ENCODE assay signal across 12 cellular contexts in the genomic region with DNA sequence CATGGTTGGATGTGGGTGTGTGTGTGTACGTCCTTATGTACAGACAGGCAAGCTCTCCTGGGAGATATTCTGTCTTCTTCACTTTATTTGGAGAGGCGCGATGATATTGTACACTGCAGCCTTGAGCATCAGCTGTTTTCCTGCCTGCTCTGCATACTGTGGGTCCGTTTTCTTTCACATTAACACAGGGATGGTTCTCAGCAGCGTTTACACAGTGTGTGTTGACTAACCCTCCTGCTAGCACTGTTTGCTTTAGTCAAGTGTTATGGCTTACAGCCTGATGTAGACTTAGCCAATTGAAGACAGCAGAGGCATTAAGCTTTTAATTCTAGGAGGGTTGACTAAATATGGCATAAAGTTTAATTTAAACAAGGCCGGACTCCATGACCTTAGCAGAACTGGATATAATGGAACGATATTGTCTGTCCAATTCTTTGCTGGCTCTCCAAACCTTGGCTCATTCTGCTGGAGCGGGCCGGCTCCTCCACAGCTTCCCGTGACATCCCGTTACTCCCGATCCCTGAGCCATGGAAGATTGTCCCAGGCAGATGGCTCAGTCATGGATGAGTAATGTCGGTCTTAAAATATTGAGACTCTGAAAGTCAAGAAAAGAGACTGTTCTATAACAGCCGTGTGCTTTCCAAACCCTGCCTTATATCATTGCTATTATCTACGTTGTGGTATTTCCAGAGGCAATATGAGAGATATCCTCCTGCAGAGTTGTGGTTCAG.
DNase-seq lines count a peak whose midpoint lies in the region; ATAC-seq and TF ChIP-seq lines count a peak whose summit lies in the region.
"Had no signal": no experiment of that assay in that cellular context is flagged by ENCODE, and none has a peak within 500 bp of the region (broad histone marks: within the 10 kb centered on the region; RNA-seq: fewer than 3 reads in every experiment).

No MANE protein-coding gene starts in this region.

- no peak overlapping the region for H3K4me3 Mint-ChIP-seq in activated CD8-positive, alpha-beta T cell treated with anti-CD3 and anti-CD28 coated beads, Interleukin-2, amount 10 ng/mL, durations not matched to agents 7 days and 5 days
- H3K4me3 Mint-ChIP-seq: dendritic cell treated with granulocyte-macrophage colony-stimulating factor and Interleukin-4, amounts not matched to agents 40 ng/mL and 50 ng/mL, for 4 days; immature natural killer cell; stimulated activated naive CD8-positive, alpha-beta T cell treated with anti-CD3 and anti-CD28 coated beads, Interleukin-15, Interleukin-2, amounts not matched to agents 100 ng/mL and 50 ng/mL, for 24 hours had no signal

- H3K36me3 Mint-ChIP-seq in activated CD8-positive, alpha-beta T cell treated with anti-CD3 and anti-CD28 coated beads, Interleukin-2, amount 10 ng/mL, durations not matched to agents 7 days and 5 days (ENCODE audit: low read depth) = no peaks in the 10 kb centered on the region
- H3K36me3 Mint-ChIP-seq: immature natural killer cell had no signal

- H3K27me3 Mint-ChIP-seq in activated CD8-positive, alpha-beta T cell treated with anti-CD3 and anti-CD28 coated beads, Interleukin-2, amount 10 ng/mL, durations not matched to agents 7 days and 5 days (ENCODE audit: low read depth) = peaks cover 8% of the 10 kb centered on the region
- H3K27me3 Mint-ChIP-seq: dendritic cell treated with granulocyte-macrophage colony-stimulating factor and Interleukin-4, amounts not matched to agents 40 ng/mL and 50 ng/mL, for 4 days; stimulated activated naive CD8-positive, alpha-beta T cell treated with anti-CD3 and anti-CD28 coated beads, Interleukin-15, Interleukin-2, amounts not matched to agents 100 ng/mL and 50 ng/mL, for 24 hours had no signal

- no peaks in the 10 kb centered on the region for H3K4me1 Mint-ChIP-seq in activated CD8-positive, alpha-beta T cell treated with anti-CD3 and anti-CD28 coated beads, Interleukin-2, amount 10 ng/mL, durations not matched to agents 7 days and 5 days (ENCODE audit: low read depth)
- H3K4me1 Mint-ChIP-seq: immature natural killer cell had no signal

- POLR2A ChIA-PET in activated CD8-positive, alpha-beta T cell treated with anti-CD3 and anti-CD28 coated beads, Interleukin-2, amount 10 ng/mL, durations not matched to agents 7 days and 5 days (lab: Charles Lee) = no interaction called here

- H3K36me3 ChIP-seq in upper lobe of right lung = no peaks in the 10 kb centered on the region

- H3K9me3 ChIP-seq in upper lobe of right lung = no peaks in the 10 kb centered on the region

- intact Hi-C loops in left colon (cut with DNase I, micrococcal nuclease) = no loop called here
- intact Hi-C loops in upper lobe of right lung (cut with DNase I) = no loop called here

- no peak for TF ChIP-seq CTCF in upper lobe of right lung (IDR thresholded peaks at IDR 0.05)

- no peak overlapping the region for H3K27ac Mint-ChIP-seq in activated CD8-positive, alpha-beta T cell treated with anti-CD3 and anti-CD28 coated beads, Interleukin-2, amount 10 ng/mL, durations not matched to agents 7 days and 5 days
- H3K27ac Mint-ChIP-seq: dendritic cell treated with granulocyte-macrophage colony-stimulating factor and Interleukin-4, amounts not matched to agents 40 ng/mL and 50 ng/mL, for 4 days; immature natural killer cell; stimulated activated naive CD8-positive, alpha-beta T cell treated with anti-CD3 and anti-CD28 coated beads, Interleukin-15, Interleukin-2, amounts not matched to agents 100 ng/mL and 50 ng/mL, for 24 hours had no signal

- H3K27me3 ChIP-seq in upper lobe of right lung = no peaks in the 10 kb centered on the region

- TF ChIP-seq POLR2A in GM18505 (IDR thresholded peaks at IDR 0.05; ENCODE audit: borderline replicate concordance, extremely low read depth, insufficient read depth, insufficient read length) = no peak

- DNase-seq in NCI-H2107 treated with DMSO at 0.1 percent for 48 hours (lab: John Stamatoyannopoulos, UW; ENCODE audit: unreplicated experiment) (peak; percentile 73), NCI-H2107 (lab: John Stamatoyannopoulos, UW) (no peak), NCI-H774 (lab: John Stamatoyannopoulos, UW) (peak; percentile 88), left colon (no peak), upper lobe of right lung (no peak), SKM-1 treated with dmso at 0.1 percent for 144 hours (lab: John Stamatoyannopoulos, UW; ENCODE audit: unreplicated experiment) (no peak)
- no peak for DNase-seq in activated CD8-positive, alpha-beta T cell treated with anti-CD3 and anti-CD28 coated beads, Interleukin-2, amount 10 ng/mL, durations not matched to agents 7 days and 5 days
- DNase-seq: immature natural killer cell had no signal

- CTCF ChIA-PET in activated CD8-positive, alpha-beta T cell treated with anti-CD3 and anti-CD28 coated beads, Interleukin-2, amount 10 ng/mL, durations not matched to agents 7 days and 5 days (lab: Charles Lee) = no interaction called here

- no peak overlapping the region for H3K27ac ChIP-seq in upper lobe of right lung

- no peaks in the 10 kb centered on the region for H3K9me3 Mint-ChIP-seq in activated CD8-positive, alpha-beta T cell treated with anti-CD3 and anti-CD28 coated beads, Interleukin-2, amount 10 ng/mL, durations not matched to agents 7 days and 5 days (ENCODE audit: insufficient read depth)
- H3K9me3 Mint-ChIP-seq: dendritic cell treated with granulocyte-macrophage colony-stimulating factor and Interleukin-4, amounts not matched to agents 40 ng/mL and 50 ng/mL, for 4 days; immature natural killer cell; stimulated activated naive CD8-positive, alpha-beta T cell treated with anti-CD3 and anti-CD28 coated beads, Interleukin-15, Interleukin-2, amounts not matched to agents 100 ng/mL and 50 ng/mL, for 24 hours had no signal

- no peak overlapping the region for H3K4me3 ChIP-seq in upper lobe of right lung
- H3K4me3 ChIP-seq: GM12878 had no signal

- H3K4me1 ChIP-seq in upper lobe of right lung = no peaks in the 10 kb centered on the region

- peak; percentile 79 for ATAC-seq in left colon
- ATAC-seq in upper lobe of right lung = peak; percentile 95
- no peak for ATAC-seq in activated CD8-positive, alpha-beta T cell treated with anti-CD3 and anti-CD28 coated beads, Interleukin-2, amount 10 ng/mL, durations not matched to agents 7 days and 5 days
- ATAC-seq in GM18505 (IDR thresholded peaks at IDR 0.05; ENCODE audit: unreplicated experiment) = no peak
- ATAC-seq: GM12878 had no signal

Comparison
In these comparisons a context has a peak if more than half of its experiments do, and no peak if none do; other contexts are left out.
1. DNase-seq: peak in NCI-H2107 treated with DMSO at 0.1 percent for 48 hours (single experiment) and NCI-H774 (single experiment); none in NCI-H2107 (single experiment), left colon (0 of 2), upper lobe of right lung (single experiment), SKM-1 treated with dmso at 0.1 percent for 144 hours (single experiment) and activated CD8-positive, alpha-beta T cell treated with anti-CD3 and anti-CD28 coated beads, Interleukin-2, amount 10 ng/mL, durations not matched to agents 7 days and 5 days (single experiment).
2. ATAC-seq: peak in left colon (single experiment) and upper lobe of right lung (single experiment); none in activated CD8-positive, alpha-beta T cell treated with anti-CD3 and anti-CD28 coated beads, Interleukin-2, amount 10 ng/mL, durations not matched to agents 7 days and 5 days (single experiment) and GM18505 (single experiment).